Comparison of ENCODE assay signal across 19 cellular contexts in the genomic region with DNA sequence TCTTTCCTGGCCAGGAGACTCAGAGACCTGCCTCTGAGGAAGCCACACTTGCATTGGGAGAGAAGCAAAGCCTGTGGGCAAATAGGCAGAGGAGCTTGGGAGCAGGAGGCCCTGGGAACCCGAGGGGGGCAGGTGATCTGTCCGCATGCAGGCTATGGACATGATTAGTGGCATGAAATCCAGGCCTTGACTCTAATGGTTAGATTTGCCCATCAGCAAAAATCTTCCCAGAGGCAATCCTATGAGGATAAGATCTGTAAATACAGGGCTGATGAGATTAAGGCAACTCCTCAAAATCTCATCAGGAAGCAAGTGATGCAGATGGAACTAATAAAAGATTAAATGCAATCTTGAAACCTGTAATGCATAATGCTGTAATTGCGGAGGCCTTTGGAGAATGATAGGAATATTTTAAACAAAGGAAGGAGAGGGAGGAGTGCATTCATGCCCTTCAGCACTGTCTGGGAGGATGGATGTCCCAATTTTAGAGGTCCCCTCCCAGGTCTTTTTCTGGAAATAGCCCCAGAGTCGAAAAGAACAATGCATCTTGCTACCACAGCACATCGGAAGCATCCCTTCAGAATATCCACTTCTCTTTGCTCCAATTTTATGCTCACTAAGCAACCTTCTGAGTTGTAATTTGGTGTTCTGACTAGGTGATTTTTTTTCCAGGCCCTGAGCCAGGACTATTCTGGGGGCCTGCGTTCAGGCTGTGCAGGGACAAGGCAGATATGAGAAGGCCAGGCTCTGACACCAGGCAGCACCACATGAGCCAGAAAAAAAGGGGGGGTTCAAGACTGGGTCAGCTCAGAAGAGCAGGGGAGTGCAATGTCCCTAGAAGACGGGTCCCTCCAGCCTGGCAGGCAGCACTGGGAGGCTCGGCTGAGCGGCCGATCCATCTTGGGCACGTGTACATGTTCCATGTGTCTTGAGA.
"Had no signal": no experiment of that assay in that cellular context is flagged by ENCODE, and none has a peak within 500 bp of the region (broad histone marks: within the 10 kb centered on the region; RNA-seq: fewer than 3 reads in every experiment).

No MANE protein-coding gene starts in this region.

- H3K9me3 ChIP-seq: adrenal gland, ascending aorta, neutrophil, pancreas, right lobe of liver, tibial nerve had no signal

- H3K4me1 ChIP-seq: adrenal gland, ascending aorta, pancreas, tibial nerve had no signal

- H3K27me3 ChIP-seq: adrenal gland, ascending aorta, hepatocyte, neutrophil, pancreas, right lobe of liver, tibial nerve had no signal

- DNase-seq: activated CD4-positive, alpha-beta T cell treated with anti-CD3 and anti-CD28 coated beads for 1 hour; activated CD4-positive, alpha-beta T cell treated with anti-CD3 and anti-CD28 coated beads, Interleukin-2, amount 50 U/mL, for 1 hour; activated naive CD4-positive, alpha-beta T cell; activated T-cell treated with anti-CD3 and anti-CD28 coated beads, Interleukin-2, amount 50 U/mL, for 24 hours; cortex of kidney; endodermal cell; immature natural killer cell; kidney glomerular epithelial cell; pancreas; stimulated activated CD4-positive, alpha-beta T cell treated with anti-CD3 and anti-CD28 coated beads, Interleukin-1b, Interleukin-23, amount 100 ng/mL, for 48 hours; T-cell had no signal

- H3K36me3 ChIP-seq: adrenal gland, ascending aorta, neutrophil, pancreas, right lobe of liver had no signal

- H3K27ac ChIP-seq: adrenal gland, ascending aorta, hepatocyte, neutrophil, pancreas, right lobe of liver, skin epidermis, tibial nerve had no signal

- ATAC-seq: activated T-helper 17 cell treated with anti-CD3 and anti-CD28 coated beads, Interleukin-2, amount 50 U/mL, for 72 hours; pancreas; right lobe of liver; T-cell had no signal

- H3K4me3 ChIP-seq: adrenal gland, ascending aorta, hepatocyte, pancreas, right lobe of liver, skin epidermis, tibial nerve had no signal
